ENCODE assay signal across 8 cellular contexts in the genomic region with DNA sequence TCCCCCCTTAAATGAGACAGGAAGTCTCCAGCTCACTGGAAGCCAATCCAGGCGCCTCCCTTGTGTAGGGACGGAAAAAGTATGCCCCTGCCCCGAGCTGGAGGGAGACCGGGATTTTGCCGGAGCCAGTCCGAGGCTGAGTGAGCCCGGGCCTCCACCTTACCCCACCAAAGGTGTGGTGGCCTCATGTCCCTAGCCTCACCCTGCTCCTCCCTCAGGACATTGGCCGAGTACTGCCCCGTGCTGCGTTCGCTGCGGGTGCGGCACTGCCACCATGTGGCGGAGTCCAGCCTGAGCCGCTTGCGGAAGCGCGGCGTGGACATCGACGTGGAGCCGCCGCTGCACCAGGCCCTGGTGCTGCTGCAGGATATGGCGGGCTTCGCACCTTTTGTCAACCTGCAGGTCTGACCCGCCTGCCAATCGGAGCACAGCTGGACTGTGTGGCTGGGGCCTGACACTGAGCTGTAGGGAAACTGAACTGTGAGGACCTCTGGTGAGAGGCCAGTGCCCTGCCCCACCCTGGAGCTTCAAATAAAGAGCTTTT. TPM values are rescaled to one million over a fixed set of nuclear protein-coding genes. Genes with fewer than 3 reads are reported as not detected.
DNase-seq lines count a peak whose midpoint lies in the region; ATAC-seq, FAIRE-seq and TF ChIP-seq lines count a peak whose summit lies in the region.

No MANE protein-coding gene starts in this region.

- DNase-seq in CD4-positive, CD25-positive, alpha-beta regulatory T cell = peak in 2 of 3 donors; percentile 26 to 62
- DNase-seq in GM19239 (ENCODE audit: insufficient read length, low spot score) = no peak
- DNase-seq in NOMO-1 (lab: John Stamatoyannopoulos, UW; ENCODE audit: unreplicated experiment in 2 of 2) = peak; percentile 68 to 75
- peak in 48 of 58 donors; percentile 17 to 77 (median 54) for DNase-seq in anterior cingulate cortex (lab: John Stamatoyannopoulos, UW)
- peak; percentile 79 for DNase-seq in right atrium auricular region (ENCODE audit: low spot score)
- DNase-seq in pons (ENCODE audit: low spot score) = peak; percentile 61
- no peak for DNase-seq in NCI-H146 treated with DMSO at 0.1 percent for 48 hours (lab: John Stamatoyannopoulos, UW; ENCODE audit: unreplicated experiment)

- H3K36me3 ChIP-seq in CD4-positive, CD25-positive, alpha-beta regulatory T cell (ENCODE audit: control insufficient read depth, insufficient read depth, low read length) = peaks cover 3% of the 10 kb centered on the region
- peaks cover 8% of the 10 kb centered on the region for H3K36me3 ChIP-seq in right atrium auricular region

- H3K9me3 Mint-ChIP-seq in CD4-positive, CD25-positive, alpha-beta regulatory T cell = peaks cover 0 to 4% (median 0%) of the 10 kb centered on the region in 7 donors

- H3K27ac ChIP-seq in CD4-positive, CD25-positive, alpha-beta regulatory T cell (ENCODE audit: insufficient read depth, low read length, poor library complexity, severe bottlenecking) = peak overlapping the region; percentile 79
- peak overlapping the region; percentile 85 to 89 for H3K27ac ChIP-seq in right atrium auricular region

- peaks cover 7% of the 10 kb centered on the region for H3K27me3 ChIP-seq in CD4-positive, CD25-positive, alpha-beta regulatory T cell (ENCODE audit: control insufficient read depth, insufficient read depth, low read length)
- peaks cover 0 to 3% of the 10 kb centered on the region in 2 donors for H3K27me3 ChIP-seq in right atrium auricular region

- no peaks in the 10 kb centered on the region for H3K9me3 ChIP-seq in CD4-positive, CD25-positive, alpha-beta regulatory T cell (ENCODE audit: control insufficient read depth in 2 of 2, low read length in 2 of 2)
- H3K9me3 ChIP-seq in right atrium auricular region = no peaks in the 10 kb centered on the region

- ATAC-seq in CD4-positive, CD25-positive, alpha-beta regulatory T cell (ENCODE audit: low read depth in 2 of 2) = no peak
- no peak for ATAC-seq in GM18505 (IDR thresholded peaks at IDR 0.05; ENCODE audit: unreplicated experiment)

- peak overlapping the region; percentile 92 to 98 (median 95) for H3K4me3 Mint-ChIP-seq in CD4-positive, CD25-positive, alpha-beta regulatory T cell

- peak overlapping the region; percentile 32 to 42 (median 38) for H3K27ac Mint-ChIP-seq in CD4-positive, CD25-positive, alpha-beta regulatory T cell

- no peaks in the 10 kb centered on the region for H3K36me3 Mint-ChIP-seq in CD4-positive, CD25-positive, alpha-beta regulatory T cell

- peaks cover 9% of the 10 kb centered on the region for H3K27me3 Mint-ChIP-seq in CD4-positive, CD25-positive, alpha-beta regulatory T cell

- H3K4me1 Mint-ChIP-seq in CD4-positive, CD25-positive, alpha-beta regulatory T cell = peaks cover 3 to 52% (median 23%) of the 10 kb centered on the region in 4 donors

- TF ChIP-seq CTCF in right atrium auricular region (IDR thresholded peaks at IDR 0.05) = peak; percentile 59 to 88

- H3K4me1 ChIP-seq in CD4-positive, CD25-positive, alpha-beta regulatory T cell (ENCODE audit: control insufficient read depth, insufficient read depth, low read length, poor library complexity, severe bottlenecking) = peaks cover 44% of the 10 kb centered on the region
- H3K4me1 ChIP-seq in right atrium auricular region = peaks cover 0 to 41% of the 10 kb centered on the region in 2 donors

- peak overlapping the region; percentile 61 for H3K4me3 ChIP-seq in CD4-positive, CD25-positive, alpha-beta regulatory T cell (ENCODE audit: low read depth, low read length)
- peak overlapping the region; percentile 71 to 94 for H3K4me3 ChIP-seq in right atrium auricular region

- no peak for TF ChIP-seq POLR2A in GM18505 (IDR thresholded peaks at IDR 0.05; ENCODE audit: borderline replicate concordance, extremely low read depth, insufficient read depth, insufficient read length)

- FAIRE-seq in GM19239 (lab: Jason Lieb, UNC) = peak; percentile 86

RNA-seq across cellular contexts. Expression of a gene that starts 2.0 kb away (rescaled TPM):
- 12.8 TPM for total RNA-seq in CD4-positive, CD25-positive, alpha-beta regulatory T cell
- 10 to 100 TPM; 25.2 to 40.1 (median 32.1) TPM for polyA plus RNA-seq in CD4-positive, CD25-positive, alpha-beta regulatory T cell
- 10 to 100 TPM; 16.6 to 21.3 TPM for total RNA-seq in right atrium auricular region

RNA-seq across cellular contexts. Expression of a gene that starts 4.1 kb away (rescaled TPM):
- 2.9 TPM for total RNA-seq in CD4-positive, CD25-positive, alpha-beta regulatory T cell
- 1 to 10 TPM; 1.4 to 2.6 (median 1.9) TPM for polyA plus RNA-seq in CD4-positive, CD25-positive, alpha-beta regulatory T cell
- total RNA-seq in right atrium auricular region = 1 to 10 TPM; 2.2 to 9.7 TPM

RNA-seq across cellular contexts. Expression of a gene that starts 9.7 kb away (rescaled TPM):
- total RNA-seq in CD4-positive, CD25-positive, alpha-beta regulatory T cell = 29.4 TPM
- 10 to 100 TPM; 50.8 to 60.6 (median 52.0) TPM for polyA plus RNA-seq in CD4-positive, CD25-positive, alpha-beta regulatory T cell
- 10 to 100 TPM; 79.1 to 87.1 TPM for total RNA-seq in right atrium auricular region

RNA-seq across cellular contexts. Expression of a gene that starts 27.2 kb away (rescaled TPM):
- 385 TPM for total RNA-seq in CD4-positive, CD25-positive, alpha-beta regulatory T cell
- polyA plus RNA-seq in CD4-positive, CD25-positive, alpha-beta regulatory T cell = 1 to 10 TPM; 6.3 to 8.2 (median 6.7) TPM
- 10 to 100 TPM in 1 of 2 donors, 1 to 10 TPM in 1; 7.3 to 15.6 TPM for total RNA-seq in right atrium auricular region

RNA-seq across cellular contexts. Expression of a gene that starts 28.7 kb away (rescaled TPM):
- total RNA-seq in CD4-positive, CD25-positive, alpha-beta regulatory T cell = 0.35 TPM
- 1 to 10 TPM in 1 of 4 donors, under 1 TPM in 3; 0.40 to 1.1 (median 0.55) TPM for polyA plus RNA-seq in CD4-positive, CD25-positive, alpha-beta regulatory T cell
- total RNA-seq in right atrium auricular region = not detected

Comparison
In these comparisons a context has a peak if more than half of its experiments do, and no peak if none do; other contexts are left out.
1. DNase-seq: peak in CD4-positive, CD25-positive, alpha-beta regulatory T cell (2 of 3), NOMO-1 (2 of 2), anterior cingulate cortex (48 of 58), right atrium auricular region (single experiment) and pons (single experiment); none in GM19239 (single experiment) and NCI-H146 treated with DMSO at 0.1 percent for 48 hours (single experiment).